ENCODE assay signal across 15 cellular contexts in the genomic region with DNA sequence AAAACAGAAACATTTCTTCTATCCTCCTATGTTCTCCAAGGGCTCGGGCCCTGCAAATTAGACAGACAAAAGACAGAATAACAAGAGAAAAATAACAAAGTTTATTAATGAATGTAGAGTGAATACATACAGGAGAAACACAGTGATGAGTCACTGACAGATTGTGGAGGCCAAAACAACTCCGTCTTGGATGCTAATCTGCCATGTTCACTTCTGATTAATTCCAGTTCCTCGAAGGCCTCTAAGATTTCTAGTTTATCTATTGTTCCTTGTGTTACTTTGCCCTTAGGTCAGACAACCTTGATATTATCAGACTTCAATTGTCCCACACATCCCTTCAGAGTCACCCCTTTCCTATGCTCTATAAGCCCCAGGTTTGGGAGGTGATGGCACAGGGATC.
DNase-seq lines count a peak whose midpoint lies in the region; TF ChIP-seq lines count a peak whose summit lies in the region.
"Had no signal": no experiment of that assay in that cellular context is flagged by ENCODE, and none has a peak within 500 bp of the region (broad histone marks: within the 10 kb centered on the region; RNA-seq: fewer than 3 reads in every experiment).

No MANE protein-coding gene starts in this region.

- TF ChIP-seq CTCF in fibroblast of mammary gland (conservative IDR thresholded peaks at IDR 0.05; ENCODE audit: control insufficient read depth, insufficient read depth, low read depth, low read length) (no peak), retinal pigment epithelial cell (conservative IDR thresholded peaks at IDR 0.05; ENCODE audit: low read depth, low read length) (no peak)

- no peak overlapping the region for H3K4me3 ChIP-seq in fibroblast of mammary gland (ENCODE audit: control insufficient read depth, low read depth, low read length)
- no peak overlapping the region for H3K4me3 ChIP-seq in retinal pigment epithelial cell (ENCODE audit: low read length)
- H3K4me3 ChIP-seq: BLaER1, GM23338 had no signal

- DNase-seq in OCI-M1 (lab: John Stamatoyannopoulos, UW) (peak; percentile 46), amniotic epithelial cell (ENCODE audit: low read depth) (peak; percentile 57), fibroblast of mammary gland (ENCODE audit: low read depth) (peak; percentile 14), retinal pigment epithelial cell (ENCODE audit: low read depth) (peak; percentile 13), putamen (ENCODE audit: low spot score) (no peak), COLO668 (lab: John Stamatoyannopoulos, UW; ENCODE audit: unreplicated experiment) (no peak)
- no peak for DNase-seq in activated T-cell treated with anti-CD3 and anti-CD28 coated beads, Interleukin-2, amount 50 U/mL, for 48 hours
- DNase-seq: 8988T; AML-193; CD8-positive, alpha-beta memory T cell; DMS79; H7; IMR-90 had no signal

Comparison
In these comparisons a context has a peak if more than half of its experiments do, and no peak if none do; other contexts are left out.
1. DNase-seq: peak in OCI-M1 (single experiment), amniotic epithelial cell (single experiment), fibroblast of mammary gland (single experiment) and retinal pigment epithelial cell (single experiment); none in putamen (single experiment), activated T-cell treated with anti-CD3 and anti-CD28 coated beads, Interleukin-2, amount 50 U/mL, for 48 hours (0 of 2) and COLO668 (single experiment).